Comparison of ENCODE assay signal across 9 cellular contexts in the genomic region with DNA sequence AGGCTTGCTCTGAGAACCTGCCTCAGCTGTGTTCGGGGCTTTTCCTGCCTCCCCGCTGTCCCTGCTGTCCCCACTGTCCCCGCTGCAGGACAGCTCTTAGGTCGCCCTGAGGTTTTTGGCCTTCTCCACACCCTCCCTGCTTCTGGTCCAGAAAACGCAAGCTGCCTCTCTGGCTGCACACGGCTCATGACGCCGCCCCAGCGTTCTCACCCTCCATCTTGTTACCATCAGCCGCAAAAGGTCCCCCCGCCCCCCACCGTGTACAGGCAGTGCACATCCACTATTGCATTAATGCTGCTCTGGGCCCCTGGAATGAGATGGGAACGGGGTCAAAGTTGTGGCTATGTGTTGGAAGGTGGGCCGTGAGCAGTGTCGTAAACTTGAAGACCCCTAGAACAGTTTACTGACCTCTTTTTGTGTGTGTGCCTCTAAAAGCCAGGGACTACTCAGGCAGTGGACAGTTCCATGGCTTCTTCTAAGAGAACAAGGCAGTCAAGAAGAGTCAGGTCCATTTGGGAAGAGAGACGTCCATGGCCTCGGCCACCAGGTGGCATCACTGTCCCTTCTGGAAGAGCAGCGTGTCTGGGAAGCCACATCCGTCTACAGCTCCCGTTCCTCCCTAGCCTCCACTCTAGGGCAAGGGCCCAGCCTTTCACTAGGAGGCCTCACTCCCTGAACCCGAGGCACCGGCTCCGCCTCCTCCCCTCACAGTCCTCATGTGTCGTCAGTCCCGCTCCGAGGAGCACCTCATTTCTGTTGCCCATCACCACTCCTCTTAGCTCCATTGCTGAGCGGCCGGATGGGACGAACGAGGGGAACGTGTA. TPM values are rescaled to one million over a fixed set of nuclear protein-coding genes. Genes with fewer than 3 reads are reported as not detected.
DNase-seq lines count a peak whose midpoint lies in the region; ATAC-seq and TF ChIP-seq lines count a peak whose summit lies in the region.
"Had no signal": no experiment of that assay in that cellular context is flagged by ENCODE, and none has a peak within 500 bp of the region (broad histone marks: within the 10 kb centered on the region; RNA-seq: fewer than 3 reads in every experiment).

No MANE protein-coding gene starts in this region.

- TF ChIP-seq CTCF in GM10266 (IDR thresholded peaks at IDR 0.05; ENCODE audit: control insufficient read depth, insufficient read depth, low read depth, missing control alignments) = peak; percentile 84
- peak; percentile 82 to 91 for TF ChIP-seq CTCF in fibroblast of lung (conservative IDR thresholded peaks at IDR 0.05 in 1 of 2, IDR thresholded peaks at IDR 0.05 in 1 of 2; ENCODE audit: low read depth in 1 of 2, low read length in 2 of 2)
- peak; percentile 79 to 85 (median 82) for TF ChIP-seq CTCF in nephron (IDR thresholded peaks at IDR 0.05; ENCODE audit: unreplicated experiment in 3 of 3)

- peak overlapping the region; percentile 69 for H2AFZ ChIP-seq in fibroblast of lung (ENCODE audit: low read length)

- H3K9me3 ChIP-seq in fibroblast of lung (ENCODE audit: control insufficient read depth, insufficient read depth, low read depth, low read length) = no peaks in the 10 kb centered on the region

- peak; percentile 77 to 88 for ATAC-seq in stimulated activated naive B cell treated with anti-CD40 and anti-IgM and Interleukin-4, amounts not matched to agents 10 μg/mL and 1 μg/mL and 100 μg/mL, for 72 hours (replicated peaks)
- ATAC-seq in GM18873 (IDR thresholded peaks at IDR 0.05; ENCODE audit: low FRiP score, unreplicated experiment) = no peak

- peaks cover 5% of the 10 kb centered on the region for H3K36me3 ChIP-seq in fibroblast of lung (ENCODE audit: control insufficient read depth, insufficient read depth, low read length)

- no peaks in the 10 kb centered on the region for H3K36me3 Mint-ChIP-seq in activated T-cell treated with anti-CD3 and anti-CD28 coated beads, Interleukin-2, amount 50 U/mL, for 24 hours (ENCODE audit: low read depth)
- peaks cover 21% of the 10 kb centered on the region for H3K36me3 Mint-ChIP-seq in nephron (ENCODE audit: low read depth)
- no peaks in the 10 kb centered on the region for H3K36me3 Mint-ChIP-seq in stimulated activated naive B cell treated with anti-CD40 and anti-IgM and Interleukin-4, amounts not matched to agents 10 μg/mL and 1 μg/mL and 100 μg/mL, for 72 hours

- peaks cover 2% of the 10 kb centered on the region for H3K4me1 Mint-ChIP-seq in activated T-cell treated with anti-CD3 and anti-CD28 coated beads, Interleukin-2, amount 50 U/mL, for 24 hours (ENCODE audit: low read depth)
- peaks cover 11% of the 10 kb centered on the region for H3K4me1 Mint-ChIP-seq in nephron
- peaks cover 5 to 6% of the 10 kb centered on the region in 2 donors for H3K4me1 Mint-ChIP-seq in stimulated activated naive B cell treated with anti-CD40 and anti-IgM and Interleukin-4, amounts not matched to agents 10 μg/mL and 1 μg/mL and 100 μg/mL, for 72 hours

- H4K20me1 ChIP-seq in fibroblast of lung (ENCODE audit: control insufficient read depth, extremely low read depth, insufficient read depth, low read length) = no peaks in the 10 kb centered on the region

- H3K4me1 ChIP-seq in fibroblast of lung (ENCODE audit: control insufficient read depth, extremely low read depth, insufficient read depth, low read length) = no peaks in the 10 kb centered on the region

- H3K9me3 Mint-ChIP-seq in activated T-cell treated with anti-CD3 and anti-CD28 coated beads, Interleukin-2, amount 50 U/mL, for 24 hours = no peaks in the 10 kb centered on the region
- no peaks in the 10 kb centered on the region for H3K9me3 Mint-ChIP-seq in nephron
- no peaks in the 10 kb centered on the region for H3K9me3 Mint-ChIP-seq in stimulated activated naive B cell treated with anti-CD40 and anti-IgM and Interleukin-4, amounts not matched to agents 10 μg/mL and 1 μg/mL and 100 μg/mL, for 72 hours

- H3K4me3 Mint-ChIP-seq in activated T-cell treated with anti-CD3 and anti-CD28 coated beads, Interleukin-2, amount 50 U/mL, for 24 hours = no peak overlapping the region
- H3K4me3 Mint-ChIP-seq in nephron = no peak overlapping the region
- H3K4me3 Mint-ChIP-seq in stimulated activated naive B cell treated with anti-CD40 and anti-IgM and Interleukin-4, amounts not matched to agents 10 μg/mL and 1 μg/mL and 100 μg/mL, for 72 hours = peak overlapping the region; percentile 47 to 73

- H3K9ac ChIP-seq in fibroblast of lung (ENCODE audit: insufficient read depth, low read length) = no peak overlapping the region

- H3K4me3 ChIP-seq in fibroblast of lung (replicated peaks in 1 of 4; ENCODE audit: control extremely low read depth in 1 of 4, insufficient read depth in 1 of 4, low read depth in 3 of 4, low read length in 4 of 4) = no peak overlapping the region
- H3K4me3 ChIP-seq: skin epidermis had no signal

- H3K4me2 ChIP-seq in fibroblast of lung (ENCODE audit: extremely low read depth, insufficient read depth, low read length) = peak overlapping the region; percentile 52

- DNase-seq in GM10266 (ENCODE audit: extremely low spot score) = peak; percentile 73
- DNase-seq in Kasumi-1 (lab: John Stamatoyannopoulos, UW) = peak; percentile 87 to 88
- DNase-seq in activated T-cell treated with anti-CD3 and anti-CD28 coated beads, Interleukin-2, amount 50 U/mL, for 24 hours = peak; percentile 80
- peak; percentile 79 to 92 for DNase-seq in fibroblast of lung (ENCODE audit: low read depth in 2 of 2)
- peak; percentile 52 for DNase-seq in stimulated activated naive B cell treated with anti-CD40 and anti-IgM and Interleukin-4, amounts not matched to agents 10 μg/mL and 1 μg/mL and 100 μg/mL, for 72 hours

- no peaks in the 10 kb centered on the region for H3K27me3 ChIP-seq in fibroblast of lung (ENCODE audit: control insufficient read depth, insufficient read depth, low read length)

- H3K27me3 Mint-ChIP-seq in activated T-cell treated with anti-CD3 and anti-CD28 coated beads, Interleukin-2, amount 50 U/mL, for 24 hours = peaks cover 7% of the 10 kb centered on the region
- H3K27me3 Mint-ChIP-seq in nephron (ENCODE audit: low read depth) = no peaks in the 10 kb centered on the region
- peaks cover 16 to 20% of the 10 kb centered on the region in 2 donors for H3K27me3 Mint-ChIP-seq in stimulated activated naive B cell treated with anti-CD40 and anti-IgM and Interleukin-4, amounts not matched to agents 10 μg/mL and 1 μg/mL and 100 μg/mL, for 72 hours

- no peak overlapping the region for H3K27ac Mint-ChIP-seq in activated T-cell treated with anti-CD3 and anti-CD28 coated beads, Interleukin-2, amount 50 U/mL, for 24 hours
- peak overlapping the region; percentile 62 to 94 (median 83) for H3K27ac Mint-ChIP-seq in nephron
- H3K27ac Mint-ChIP-seq in stimulated activated naive B cell treated with anti-CD40 and anti-IgM and Interleukin-4, amounts not matched to agents 10 μg/mL and 1 μg/mL and 100 μg/mL, for 72 hours = no peak overlapping the region

- H3K79me2 ChIP-seq in fibroblast of lung (ENCODE audit: control insufficient read depth, insufficient read depth, low read length) = no peaks in the 10 kb centered on the region

- H3K27ac ChIP-seq in fibroblast of lung (ENCODE audit: insufficient read depth, low read length) = peak overlapping the region; percentile 51

TF ChIP-seq in PFSK-1, 5 proteins besides CTCF, POLR2A, EP300 and RAD21:
- TF ChIP-seq FOXP2 (optimal IDR thresholded peaks at IDR 0.05; ENCODE audit: borderline replicate concordance, extremely low read depth, extremely low read length, insufficient read depth) (peak; percentile 38), TAF1 (IDR thresholded peaks at IDR 0.05; ENCODE audit: borderline replicate concordance, insufficient read depth, low read length) (no peak), SIN3A (IDR thresholded peaks at IDR 0.05; ENCODE audit: borderline replicate concordance, insufficient read depth, low read length) (no peak), POLR2AphosphoS5 (IDR thresholded peaks at IDR 0.05; ENCODE audit: low read depth, low read length) (no peak)
- TF ChIP-seq, protein P1, sequence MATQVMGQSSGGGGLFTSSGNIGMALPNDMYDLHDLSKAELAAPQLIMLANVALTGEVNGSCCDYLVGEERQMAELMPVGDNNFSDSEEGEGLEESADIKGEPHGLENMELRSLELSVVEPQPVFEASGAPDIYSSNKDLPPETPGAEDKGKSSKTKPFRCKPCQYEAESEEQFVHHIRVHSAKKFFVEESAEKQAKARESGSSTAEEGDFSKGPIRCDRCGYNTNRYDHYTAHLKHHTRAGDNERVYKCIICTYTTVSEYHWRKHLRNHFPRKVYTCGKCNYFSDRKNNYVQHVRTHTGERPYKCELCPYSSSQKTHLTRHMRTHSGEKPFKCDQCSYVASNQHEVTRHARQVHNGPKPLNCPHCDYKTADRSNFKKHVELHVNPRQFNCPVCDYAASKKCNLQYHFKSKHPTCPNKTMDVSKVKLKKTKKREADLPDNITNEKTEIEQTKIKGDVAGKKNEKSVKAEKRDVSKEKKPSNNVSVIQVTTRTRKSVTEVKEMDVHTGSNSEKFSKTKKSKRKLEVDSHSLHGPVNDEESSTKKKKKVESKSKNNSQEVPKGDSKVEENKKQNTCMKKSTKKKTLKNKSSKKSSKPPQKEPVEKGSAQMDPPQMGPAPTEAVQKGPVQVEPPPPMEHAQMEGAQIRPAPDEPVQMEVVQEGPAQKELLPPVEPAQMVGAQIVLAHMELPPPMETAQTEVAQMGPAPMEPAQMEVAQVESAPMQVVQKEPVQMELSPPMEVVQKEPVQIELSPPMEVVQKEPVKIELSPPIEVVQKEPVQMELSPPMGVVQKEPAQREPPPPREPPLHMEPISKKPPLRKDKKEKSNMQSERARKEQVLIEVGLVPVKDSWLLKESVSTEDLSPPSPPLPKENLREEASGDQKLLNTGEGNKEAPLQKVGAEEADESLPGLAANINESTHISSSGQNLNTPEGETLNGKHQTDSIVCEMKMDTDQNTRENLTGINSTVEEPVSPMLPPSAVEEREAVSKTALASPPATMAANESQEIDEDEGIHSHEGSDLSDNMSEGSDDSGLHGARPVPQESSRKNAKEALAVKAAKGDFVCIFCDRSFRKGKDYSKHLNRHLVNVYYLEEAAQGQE (IDR thresholded peaks at IDR 0.05; ENCODE audit: insufficient read depth in 1 of 2, low read depth in 2 of 2, low read length in 2 of 2) = peak in 1 of 2 experiments; percentile 76; a peak in 3 of 4 replicates

RNA-seq across cellular contexts. Expression of a gene that starts 38.5 kb away (rescaled TPM):
- polyA plus RNA-seq in PFSK-1 (2012; ENCODE audit: insufficient read length, low read depth) = 44.3 TPM
- total RNA-seq in fibroblast of lung = 74.0 and 81.9 TPM in 2 replicates
- 52.6 and 63.5 TPM in 2 replicates for polyA plus RNA-seq in fibroblast of lung
- polyA plus RNA-seq in fibroblast of lung (2012) = 58.1 and 65.6 TPM in 2 replicates
- polyA minus RNA-seq in fibroblast of lung (ENCODE audit: low replicate concordance) = 34.2 and 51.1 TPM in 2 replicates

Comparison
In these comparisons a context has a peak if more than half of its experiments do, and no peak if none do; other contexts are left out.
1. H3K27ac Mint-ChIP-seq: peak in nephron (3 of 3); none in activated T-cell treated with anti-CD3 and anti-CD28 coated beads, Interleukin-2, amount 50 U/mL, for 24 hours (single experiment) and stimulated activated naive B cell treated with anti-CD40 and anti-IgM and Interleukin-4, amounts not matched to agents 10 μg/mL and 1 μg/mL and 100 μg/mL, for 72 hours (single experiment).
2. H3K4me3 Mint-ChIP-seq: peak in stimulated activated naive B cell treated with anti-CD40 and anti-IgM and Interleukin-4, amounts not matched to agents 10 μg/mL and 1 μg/mL and 100 μg/mL, for 72 hours (2 of 2); none in activated T-cell treated with anti-CD3 and anti-CD28 coated beads, Interleukin-2, amount 50 U/mL, for 24 hours (single experiment) and nephron (0 of 3).
3. Peak in every context shown above with its lines, with median percentiles within 50 percentile points of each other: DNase-seq and CTCF ChIP-seq.